Comparison of ENCODE assay signal across 8 cellular contexts in the genomic region with DNA sequence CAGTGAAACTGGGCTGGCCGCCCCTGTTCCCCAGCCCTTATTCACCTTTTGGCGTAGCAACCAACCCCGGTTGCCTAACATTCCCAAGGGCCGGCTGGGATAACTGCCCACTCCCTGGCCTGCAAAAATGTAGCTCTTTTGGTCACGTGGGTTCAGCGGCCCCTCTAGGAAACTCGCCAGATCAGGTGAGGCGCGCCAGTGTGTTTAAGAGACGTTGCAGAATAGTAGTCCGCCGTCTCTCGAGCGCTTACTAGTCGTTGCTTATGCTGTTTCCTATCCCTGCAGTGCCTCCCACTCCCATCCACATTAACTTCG. TPM values are rescaled to one million over a fixed set of nuclear protein-coding genes. Genes with fewer than 3 reads are reported as not detected.
DNase-seq lines count a peak whose midpoint lies in the region; ATAC-seq and TF ChIP-seq lines count a peak whose summit lies in the region.

No MANE protein-coding gene starts in this region.

- peaks cover 28% of the 10 kb centered on the region for H3K4me1 ChIP-seq in OCI-LY7 (ENCODE audit: insufficient read depth, low read length, poor library complexity, severe bottlenecking)
- peaks cover 22 to 50% (median 34%) of the 10 kb centered on the region in 4 donors for H3K4me1 ChIP-seq in stomach

- H3K4me1 Mint-ChIP-seq in nephron progenitor cell, result peaks cover 55% of the 10 kb centered on the region

- POLR2A ChIA-PET in OCI-LY7 (lab: Charles Lee), result interaction anchor here (0.5 to 4.1 kb wide), 10 partner anchors 11 to 931 kb away, joined by 3 to 30 read pairs (median 4); partner anchors contain the start of genes CCDC82, MAML2 and SRSF8

- peaks cover 47% of the 10 kb centered on the region for H3K36me3 Mint-ChIP-seq in nephron progenitor cell (ENCODE audit: low read depth)

- peak overlapping the region; percentile 84 for H3K4me3 Mint-ChIP-seq in nephron progenitor cell

- no peak for TF ChIP-seq CTCF in GM06990 (IDR thresholded peaks at IDR 0.05; ENCODE audit: insufficient read depth, low read length, poor library complexity, severe bottlenecking)
- no peak for TF ChIP-seq CTCF in OCI-LY7 (conservative IDR thresholded peaks at IDR 0.05; ENCODE audit: low read length)
- TF ChIP-seq CTCF in nephron progenitor cell (IDR thresholded peaks at IDR 0.05), result no peak
- no peak for TF ChIP-seq CTCF in stomach (IDR thresholded peaks at IDR 0.05)

- H3K9me2 ChIP-seq in OCI-LY7 (ENCODE audit: insufficient read depth, low read length), result no peaks in the 10 kb centered on the region

- 0 to 1% (median 0%) methylated on average over 10 to 16 of the region's 16 CpGs for WGBS in stomach, 5 donors

- peaks cover 47% of the 10 kb centered on the region for H4K20me1 ChIP-seq in OCI-LY7 (ENCODE audit: insufficient read depth, low read length)

- no peak for DNase-seq in GM06990 (ENCODE audit: extremely low read depth, insufficient read length)
- DNase-seq in HUDEP-2 (lab: John Stamatoyannopoulos, UW; ENCODE audit: unreplicated experiment in 76 of 76), result peak in 60 of 76 experiments; percentile 8 to 66 (median 41)
- peak; percentile 71 for DNase-seq in OCI-LY7 (ENCODE audit: low spot score)
- DNase-seq in activated T-helper 9 cell treated with anti-CD3 and anti-CD28 coated beads, Interleukin-2, amount 50 U/mL, for 16 hours (ENCODE audit: low read depth), result peak; percentile 13
- DNase-seq in fibroblast of the conjunctiva (ENCODE audit: low read depth), result peak; percentile 33
- peak; percentile 51 for DNase-seq in nephron progenitor cell
- peak; percentile 71 for DNase-seq in stomach

- H2AFZ ChIP-seq in OCI-LY7 (ENCODE audit: low read length), result peak overlapping the region; percentile 42

- peak overlapping the region; percentile 94 for H3K27ac ChIP-seq in OCI-LY7 (ENCODE audit: low read depth, low read length, poor library complexity, severe bottlenecking)
- H3K27ac ChIP-seq in stomach, result peak overlapping the region; percentile 93 to 100 (median 99)

- TF ChIP-seq POLR2A in stomach (IDR thresholded peaks at IDR 0.05), result no peak

- peaks cover 77% of the 10 kb centered on the region for H3K79me2 ChIP-seq in OCI-LY7 (ENCODE audit: insufficient read depth, low read depth, low read length)

- no peaks in the 10 kb centered on the region; the same call in 1 of the 2 replicates for H3K36me3 ChIP-seq in GM06990 (ENCODE audit: control insufficient read depth, insufficient read depth, low read length)
- H3K36me3 ChIP-seq in OCI-LY7 (ENCODE audit: insufficient read depth, low read length), result peaks cover 28% of the 10 kb centered on the region
- peaks cover 2 to 17% (median 13%) of the 10 kb centered on the region in 4 donors for H3K36me3 ChIP-seq in stomach

- H3K27me3 ChIP-seq in GM06990 (replicated peaks; ENCODE audit: control insufficient read depth, insufficient read depth, low read length), result no peaks in the 10 kb centered on the region
- H3K27me3 ChIP-seq in stomach, result no peaks in the 10 kb centered on the region

- H3K9me3 Mint-ChIP-seq in nephron progenitor cell, result no peaks in the 10 kb centered on the region

- ATAC-seq in HG02840 (IDR thresholded peaks at IDR 0.05; ENCODE audit: low FRiP score, unreplicated experiment), result no peak

- intact Hi-C loops in OCI-LY7 (cut with micrococcal nuclease; ENCODE audit: unreplicated experiment), result loop anchor here (5.0 to 10.0 kb wide), 3 partner anchors 424 to 596 kb away; partner anchors contain the start of gene CCDC82
- intact Hi-C loops in stomach (cut with DNase I; ENCODE audit: low total_unique reads), result no loop called here

- H3K27ac Mint-ChIP-seq in nephron progenitor cell, result peak overlapping the region; percentile 100

- no TSS peak for BruUV-seq in OCI-LY7 (replicated peaks; lab: Mats Ljungman, UMichigan)

- H3K4me3 ChIP-seq in GM06990 (replicated peaks; ENCODE audit: low read depth, low read length), result peak overlapping the region; percentile 93
- H3K4me3 ChIP-seq in OCI-LY7 (ENCODE audit: low read depth, low read length, poor library complexity, severe bottlenecking), result peak overlapping the region; percentile 83
- H3K4me3 ChIP-seq in stomach, result peak overlapping the region; percentile 66 to 91 (median 77)

- peak overlapping the region; percentile 92 for H3K4me2 ChIP-seq in OCI-LY7 (ENCODE audit: low read length)

- CTCF ChIA-PET in OCI-LY7 (lab: Charles Lee; ENCODE audit: unreplicated experiment), result interaction anchor here (0.7 kb wide), 1 partner anchor 700 kb away, joined by 3 read pairs; no protein-coding TSS in a partner anchor

- peaks cover 6% of the 10 kb centered on the region for H3K27me3 Mint-ChIP-seq in nephron progenitor cell (ENCODE audit: low read depth, poor library complexity)

- H3K9me3 ChIP-seq in OCI-LY7 (ENCODE audit: low read length) (no peaks in the 10 kb centered on the region), stomach (no peaks in the 10 kb centered on the region)

- no peak for TF ChIP-seq EP300 in stomach (IDR thresholded peaks at IDR 0.05)

RNA-seq across cellular contexts. Expression of gene CEP57, which starts 0.6 kb away (rescaled TPM):
- total RNA-seq in OCI-LY7 (2014; rRNA removed; shearing (Covaris generic)), result 53.5 and 57.7 TPM in 2 replicates
- total RNA-seq in OCI-LY7 (2022) (67.4 and 75.9 TPM in 2 replicates), stomach (100 to 1,000 TPM in 1 of 5 donors, 10 to 100 TPM in 4; 24.5 to 125 (median 43.3) TPM)
- polyA plus RNA-seq in stomach, result 10 to 100 TPM; 12.0 to 21.1 (median 14.1) TPM

RNA-seq across cellular contexts. Expression of gene FAM76B, which starts 1.3 kb away (rescaled TPM):
- total RNA-seq in OCI-LY7 (2014; rRNA removed; shearing (Covaris generic)), result 38.8 and 40.9 TPM in 2 replicates
- total RNA-seq in OCI-LY7 (2022), result 53.7 and 57.7 TPM in 2 replicates
- 100 to 1,000 TPM in 1 of 5 donors, 10 to 100 TPM in 4; 31.2 to 207 (median 75.8) TPM for total RNA-seq in stomach
- 10 to 100 TPM in 1 of 3 donors, 1 to 10 TPM in 2; 4.0 to 11.9 (median 7.3) TPM for polyA plus RNA-seq in stomach
